ENCODE assay signal across 8 cellular contexts in genomic region chr3:122794779-122795673, GRCh38. TPM values are rescaled to one million over a fixed set of nuclear protein-coding genes. Genes with fewer than 3 reads are reported as not detected.
A peak's percentile ranks its signal among the peaks of the same experiment; 100 is the strongest.
DNase-seq lines count a peak whose midpoint lies in the region; ATAC-seq and TF ChIP-seq lines count a peak whose summit lies in the region.

A gene with protein sequence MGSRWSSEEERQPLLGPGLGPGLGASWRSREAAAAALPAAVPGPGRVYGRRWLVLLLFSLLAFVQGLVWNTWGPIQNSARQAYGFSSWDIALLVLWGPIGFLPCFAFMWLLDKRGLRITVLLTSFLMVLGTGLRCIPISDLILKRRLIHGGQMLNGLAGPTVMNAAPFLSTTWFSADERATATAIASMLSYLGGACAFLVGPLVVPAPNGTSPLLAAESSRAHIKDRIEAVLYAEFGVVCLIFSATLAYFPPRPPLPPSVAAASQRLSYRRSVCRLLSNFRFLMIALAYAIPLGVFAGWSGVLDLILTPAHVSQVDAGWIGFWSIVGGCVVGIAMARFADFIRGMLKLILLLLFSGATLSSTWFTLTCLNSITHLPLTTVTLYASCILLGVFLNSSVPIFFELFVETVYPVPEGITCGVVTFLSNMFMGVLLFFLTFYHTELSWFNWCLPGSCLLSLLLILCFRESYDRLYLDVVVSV (plus strand): TSS chr3:122795069. CDS start chr3:122795193, 124 bp downstream.

- H3K27me3 ChIP-seq in KMS-11 (ENCODE audit: insufficient read depth, low read depth) = no peaks in the 10 kb centered on the region
- no peaks in the 10 kb centered on the region for H3K27me3 ChIP-seq in neutrophil

- H3K4me1 ChIP-seq in KMS-11 (ENCODE audit: low read depth, poor library complexity, severe bottlenecking) (peaks cover 15% of the 10 kb centered on the region), neutrophil (ENCODE audit: control insufficient read depth in 1 of 2, insufficient read depth in 1 of 2, low read depth in 1 of 2, low read length in 1 of 2) (peaks cover 62 to 75% of the 10 kb centered on the region in 2 experiments)

- TF ChIP-seq CTCF in KMS-11 (conservative IDR thresholded peaks at IDR 0.05; ENCODE audit: low read depth, low read length) (no peak), neutrophil (IDR thresholded peaks at IDR 0.05) (peak; percentile 56)

- peaks cover 7% of the 10 kb centered on the region; the same call in 1 of the 2 replicates for H3K79me2 ChIP-seq in KMS-11 (ENCODE audit: insufficient read depth, low read depth)

- peak; percentile 69 for ATAC-seq in GM21619 (IDR thresholded peaks at IDR 0.05; ENCODE audit: unreplicated experiment)
- peak; percentile 81 for ATAC-seq in activated T-cell treated with anti-CD3 and anti-CD28 coated beads, Interleukin-2, amount 50 U/mL, for 72 hours (replicated peaks in 1 of 2)

- peaks cover 28% of the 10 kb centered on the region for H3K4me1 Mint-ChIP-seq in activated T-cell treated with anti-CD3 and anti-CD28 coated beads, Interleukin-2, amount 50 U/mL, for 72 hours (ENCODE audit: low read depth)

- H3K9me3 Mint-ChIP-seq in activated T-cell treated with anti-CD3 and anti-CD28 coated beads, Interleukin-2, amount 50 U/mL, for 72 hours = no peaks in the 10 kb centered on the region

- H3K36me3 Mint-ChIP-seq in activated T-cell treated with anti-CD3 and anti-CD28 coated beads, Interleukin-2, amount 50 U/mL, for 72 hours (ENCODE audit: insufficient read depth in 2 of 2) = no peaks in the 10 kb centered on the region

- H3K27ac ChIP-seq in KMS-11 (peak within 1 kb of the TSS; percentile 51), neutrophil (peak within 1 kb of the TSS; percentile 99), temporal lobe (ENCODE audit: low read depth, low read length) (peak within 1 kb of the TSS; percentile 85)

- H4K20me1 ChIP-seq in KMS-11 (ENCODE audit: insufficient read depth) = no peaks in the 10 kb centered on the region

- peak within 1 kb of the TSS; percentile 92 for H3K27ac Mint-ChIP-seq in activated T-cell treated with anti-CD3 and anti-CD28 coated beads, Interleukin-2, amount 50 U/mL, for 72 hours

- H3K36me3 ChIP-seq in KMS-11 (ENCODE audit: insufficient read depth) (no peaks in the 10 kb centered on the region), neutrophil (no peaks in the 10 kb centered on the region)

- H2AFZ ChIP-seq in KMS-11 (ENCODE audit: low read depth) = peak within 1 kb of the TSS; percentile 92

- peak within 1 kb of the TSS; percentile 98 for H3K4me2 ChIP-seq in KMS-11

- H3K4me3 Mint-ChIP-seq in activated T-cell treated with anti-CD3 and anti-CD28 coated beads, Interleukin-2, amount 50 U/mL, for 72 hours = peak within 1 kb of the TSS; percentile 71 to 85

- peak within 1 kb of the TSS; percentile 74 for H3K4me3 ChIP-seq in KMS-11 (IDR thresholded peaks at IDR 0.05; ENCODE audit: insufficient read depth, low read depth, low read length)
- peak within 1 kb of the TSS; percentile 79 to 83 for H3K4me3 ChIP-seq in neutrophil (ENCODE audit: low read depth in 1 of 2, low read length in 1 of 2)

- no peaks in the 10 kb centered on the region for H3K9me3 ChIP-seq in neutrophil

- in situ Hi-C loops in Caki2 (cut with HindIII; ENCODE audit: low pct_unique_long_range_greater_than_20kb, low sequenced_read_pairs) = no loop called here

- peak; percentile 80 for DNase-seq in Caki2 (ENCODE audit: low read depth)
- DNase-seq in activated T-cell treated with anti-CD3 and anti-CD28 coated beads, Interleukin-2, amount 50 U/mL, for 72 hours = peak; percentile 84 to 86
- peak; percentile 44 for DNase-seq in fibroblast of the conjunctiva (ENCODE audit: low read depth)
- DNase-seq in nucleus accumbens (lab: John Stamatoyannopoulos, UW) = no peak

- H3K27me3 Mint-ChIP-seq in activated T-cell treated with anti-CD3 and anti-CD28 coated beads, Interleukin-2, amount 50 U/mL, for 72 hours (ENCODE audit: low read depth) = no peaks in the 10 kb centered on the region

- H3K9ac ChIP-seq in KMS-11 = peak within 1 kb of the TSS; percentile 65; the same call in 1 of the 2 replicates

RNA-seq across cellular contexts. Expression of the gene that starts here (rescaled TPM):
- total RNA-seq in Caki2 (2014; rRNA removed; shearing (Covaris generic); ENCODE audit: low replicate concordance) = 1.9 and 2.7 TPM in 2 replicates
- total RNA-seq in activated T-cell treated with anti-CD3 and anti-CD28 coated beads, Interleukin-2, amount 50 U/mL, for 72 hours = 1 to 10 TPM; 2.9 to 3.5 TPM
- 21.4 TPM for total RNA-seq in temporal lobe

Comparison
In these comparisons a context has a peak if more than half of its experiments do, and no peak if none do; other contexts are left out.
1. DNase-seq: peak in Caki2 (single experiment), activated T-cell treated with anti-CD3 and anti-CD28 coated beads, Interleukin-2, amount 50 U/mL, for 72 hours (2 of 2) and fibroblast of the conjunctiva (single experiment); none in nucleus accumbens (0 of 56).
2. Peak in every context shown above with its lines, with median percentiles within 50 percentile points of each other: H3K27ac ChIP-seq.